Comparison of ENCODE assay signal across 2 cellular contexts in the genomic region with DNA sequence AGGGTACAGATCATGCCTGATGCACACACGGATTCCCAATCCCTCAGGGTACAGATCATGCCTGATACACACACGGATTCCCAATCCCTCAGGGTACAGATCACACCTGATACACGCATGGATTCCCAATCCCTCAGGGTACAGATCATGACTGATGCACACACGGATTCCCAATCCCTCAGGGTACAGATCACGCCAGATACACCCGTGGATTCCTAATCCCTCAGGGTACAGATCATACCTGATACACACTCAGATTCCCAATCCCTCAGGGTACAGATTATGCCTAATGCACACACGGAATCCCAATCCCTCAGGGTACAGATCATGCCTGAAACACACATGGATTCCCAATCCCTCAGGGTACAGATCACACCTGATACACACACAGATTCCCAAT. TPM values are rescaled to one million over a fixed set of nuclear protein-coding genes. Genes with fewer than 3 reads are reported as not detected.
"Had no signal": no experiment of that assay in that cellular context is flagged by ENCODE, and none has a peak within 500 bp of the region (broad histone marks: within the 10 kb centered on the region; RNA-seq: fewer than 3 reads in every experiment).

No MANE protein-coding gene starts in this region.

RNA-seq across cellular contexts. Expression of a gene that starts 34.3 kb away (rescaled TPM):
- total RNA-seq: progenitor cell of endocrine pancreas had no signal
- polyA plus RNA-seq: neural cell had no signal
